In the genomic region with DNA sequence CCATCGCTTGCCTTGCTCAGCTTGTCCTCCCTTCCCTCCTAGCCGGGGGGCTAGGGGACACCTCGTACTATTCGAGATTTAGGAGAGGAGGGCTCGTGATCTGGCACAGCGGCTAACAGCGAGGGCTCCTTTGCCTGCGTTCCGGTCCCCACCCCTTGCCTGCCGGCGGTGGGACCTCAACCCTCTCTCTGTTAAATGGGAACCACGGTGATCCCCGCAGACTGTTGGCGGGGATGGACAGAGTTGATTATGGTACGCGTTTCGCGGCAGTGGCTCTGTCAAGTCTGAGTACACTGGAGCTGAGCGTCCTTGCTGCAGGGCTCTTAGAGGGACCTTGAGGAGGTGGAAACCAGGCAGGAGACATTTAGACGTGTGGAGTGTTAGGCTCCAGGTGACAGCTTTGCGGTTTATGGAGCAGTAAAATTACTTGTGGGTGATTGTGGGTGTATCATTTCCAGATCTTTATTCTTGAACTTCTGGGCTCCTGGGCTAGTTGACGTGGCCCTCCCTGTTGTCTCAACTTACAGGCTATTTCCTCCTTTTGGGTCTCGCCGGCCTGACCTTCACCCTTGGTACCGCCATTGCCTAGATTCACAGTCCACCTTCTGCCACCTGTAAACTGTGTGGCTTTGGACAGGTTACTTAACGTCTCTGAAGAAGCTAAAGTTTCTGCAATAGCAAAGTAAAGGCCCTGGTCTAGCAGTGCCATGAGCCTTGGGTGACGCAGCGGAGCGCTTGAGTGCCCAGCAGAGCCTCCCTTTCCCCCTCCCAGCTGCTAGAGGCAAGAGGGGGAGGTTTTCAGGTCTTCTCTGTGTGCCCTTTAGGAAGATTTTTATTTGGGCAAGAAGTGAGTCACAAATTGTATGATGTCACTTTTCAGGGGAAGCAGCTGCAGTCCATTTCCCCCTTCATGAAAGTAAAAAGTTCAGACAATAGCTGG, we compare ENCODE assay signal across 8 cellular contexts.
DNase-seq lines count a peak whose midpoint lies in the region; ATAC-seq lines count a peak whose summit lies in the region.

No MANE protein-coding gene starts in this region.

- DNase-seq in GM04503 (ENCODE audit: low read depth) (peak; percentile 19), KBM-7 (peak; percentile 75), UCSD-AML1 (lab: John Stamatoyannopoulos, UW; ENCODE audit: unreplicated experiment) (peak; percentile 45), left kidney (ENCODE audit: low read depth, low spot score) (peak; percentile 73), HuH-7.5 (ENCODE audit: low spot score) (no peak)
- DNase-seq in stimulated activated CD4-positive, alpha-beta T cell treated with anti-CD3 and anti-CD28 coated beads, Interleukin-4, amount 100 ng/mL, for 4 hours, result peak; percentile 21 to 32

- ATAC-seq in GM21737 (IDR thresholded peaks at IDR 0.05; ENCODE audit: unreplicated experiment), result peak; percentile 18

- peak overlapping the region; percentile 83 for H3K27ac ChIP-seq in cingulate gyrus (ENCODE audit: low read depth, low read length)

- in situ Hi-C loops in KBM-7 (cut with MboI; ENCODE audit: low pct_unique_long_range_greater_than_20kb, low sequenced_read_pairs), result no loop called here
